9 cellular contexts compared by ENCODE assay signal in the genomic region with DNA sequence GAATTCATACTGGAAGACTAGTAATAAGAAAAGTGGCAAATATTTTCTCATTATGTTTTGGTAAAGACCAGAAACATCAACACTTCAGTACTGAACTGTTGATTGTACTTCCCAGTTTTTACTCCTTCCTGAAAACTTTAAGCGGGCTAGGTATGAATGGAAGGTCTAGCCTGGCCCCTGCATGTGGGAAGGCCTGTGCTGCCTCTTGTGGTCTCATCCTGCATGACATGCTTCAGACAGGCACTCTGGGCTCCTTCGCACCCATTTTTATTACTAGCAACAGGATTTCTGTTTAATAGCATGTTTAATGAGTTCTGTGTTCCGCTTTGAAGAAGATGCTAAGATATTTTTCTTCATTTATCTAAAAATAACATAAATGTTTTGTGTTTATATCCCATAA.
DNase-seq lines count a peak whose midpoint lies in the region; ATAC-seq, FAIRE-seq and TF ChIP-seq lines count a peak whose summit lies in the region.
"Had no signal": no experiment of that assay in that cellular context is flagged by ENCODE, and none has a peak within 500 bp of the region (broad histone marks: within the 10 kb centered on the region; RNA-seq: fewer than 3 reads in every experiment).

No MANE protein-coding gene starts in this region.

- no peaks in the 10 kb centered on the region for H4K20me1 ChIP-seq in OCI-LY3 (ENCODE audit: insufficient read depth, low read length)

- H3K4me1 ChIP-seq in A673 (ENCODE audit: insufficient read depth, low read length, poor library complexity, severe bottlenecking) (no peaks in the 10 kb centered on the region), OCI-LY3 (ENCODE audit: low read length) (peaks cover 3% of the 10 kb centered on the region; the same call in 1 of the 2 replicates), adrenal gland (replicated peaks in 1 of 2) (no peaks in the 10 kb centered on the region)

- peak; percentile 5 for FAIRE-seq in GM12892 (lab: Jason Lieb, UNC)

- no TSS peak for BruUV-seq in A673 (replicated peaks; lab: Mats Ljungman, UMichigan)

- CTCF ChIA-PET in A673 (lab: Charles Lee): no interaction called here

- TF ChIP-seq CTCF in A673 (conservative IDR thresholded peaks at IDR 0.05; ENCODE audit: low read depth, low read length) (peak; percentile 61), OCI-LY3 (IDR thresholded peaks at IDR 0.05; ENCODE audit: low read depth, low read length) (peak; percentile 41), adrenal gland (IDR thresholded peaks at IDR 0.05) (peak in 3 of 6 experiments; percentile 17 to 25 (median 21))

- WGBS in adrenal gland, 4 donors: 89 to 96% (median 96%) methylated on average over 3 of the region's 3 CpGs

- no peak overlapping the region for H3K4me3 ChIP-seq in A673 (ENCODE audit: low read depth, low read length, poor library complexity, severe bottlenecking)
- no peak overlapping the region for H3K4me3 ChIP-seq in OCI-LY3 (ENCODE audit: low read length)
- no peak overlapping the region for H3K4me3 ChIP-seq in adrenal gland

- H3K9ac ChIP-seq in OCI-LY3 (ENCODE audit: low read length): no peak overlapping the region

- intact Hi-C loops in A673 (cut with micrococcal nuclease; ENCODE audit: unreplicated experiment) (no loop called here), adrenal gland (cut with DNase I) (no loop called here)

- ATAC-seq in GM18867 (IDR thresholded peaks at IDR 0.05; ENCODE audit: unreplicated experiment): no peak

- H3K27ac ChIP-seq in A673 (ENCODE audit: low read depth, low read length, poor library complexity, severe bottlenecking) (no peak overlapping the region), OCI-LY3 (ENCODE audit: low read length) (no peak overlapping the region), adrenal gland (no peak overlapping the region)

- no peaks in the 10 kb centered on the region for H3K9me3 ChIP-seq in A673 (ENCODE audit: low read depth, low read length, poor library complexity, severe bottlenecking)
- no peaks in the 10 kb centered on the region for H3K9me3 ChIP-seq in OCI-LY3 (ENCODE audit: insufficient read depth, low read length)
- no peaks in the 10 kb centered on the region for H3K9me3 ChIP-seq in adrenal gland (replicated peaks in 1 of 3)

- POLR2A ChIA-PET in A673 (lab: Charles Lee; ENCODE audit: low non-redundant PET): no interaction called here

- no peak overlapping the region for H2AFZ ChIP-seq in OCI-LY3 (ENCODE audit: low read depth, low read length)

- no peaks in the 10 kb centered on the region for H3K27me3 ChIP-seq in A673 (replicated peaks; ENCODE audit: insufficient read depth, low read depth, low read length, poor library complexity)
- H3K27me3 ChIP-seq in OCI-LY3 (ENCODE audit: low read depth, low read length): no peaks in the 10 kb centered on the region
- H3K27me3 ChIP-seq in adrenal gland: no peaks in the 10 kb centered on the region

- no peaks in the 10 kb centered on the region for H3K79me2 ChIP-seq in OCI-LY3 (ENCODE audit: low read length)

- DNase-seq in A673 (ENCODE audit: low spot score) (peak; percentile 40), GM12892 (ENCODE audit: insufficient read length) (no peak), germinal center (ENCODE audit: low spot score) (peak; percentile 6), T1000 (lab: John Stamatoyannopoulos, UW) (no peak), adrenal gland (no peak)
- DNase-seq in effector CD8-positive, alpha-beta T cell (lab: John Stamatoyannopoulos, UW): no peak
- DNase-seq: cerebellar nuclear complex had no signal

- H3K36me3 ChIP-seq in A673 (ENCODE audit: insufficient read depth, low read length, poor library complexity, severe bottlenecking): no peaks in the 10 kb centered on the region
- H3K36me3 ChIP-seq in OCI-LY3 (replicated peaks; ENCODE audit: low read depth, low read length): no peaks in the 10 kb centered on the region
- H3K36me3 ChIP-seq in adrenal gland (replicated peaks in 1 of 2): peaks cover 0 to 6% of the 10 kb centered on the region in 2 donors

- no peak overlapping the region for H3K4me2 ChIP-seq in OCI-LY3 (ENCODE audit: low read length)

- TF ChIP-seq POLR2A in GM12892 (IDR thresholded peaks at IDR 0.05; ENCODE audit: low read depth, low read length) (no peak), adrenal gland (IDR thresholded peaks at IDR 0.05) (no peak)

Comparison
In these comparisons a context has a peak if more than half of its experiments do, and no peak if none do; other contexts are left out.
1. DNase-seq: peak in A673 (single experiment) and germinal center (single experiment); none in GM12892 (single experiment), T1000 (single experiment), effector CD8-positive, alpha-beta T cell (single experiment) and adrenal gland (0 of 7).